8 cellular contexts compared by ENCODE assay signal in the genomic region with DNA sequence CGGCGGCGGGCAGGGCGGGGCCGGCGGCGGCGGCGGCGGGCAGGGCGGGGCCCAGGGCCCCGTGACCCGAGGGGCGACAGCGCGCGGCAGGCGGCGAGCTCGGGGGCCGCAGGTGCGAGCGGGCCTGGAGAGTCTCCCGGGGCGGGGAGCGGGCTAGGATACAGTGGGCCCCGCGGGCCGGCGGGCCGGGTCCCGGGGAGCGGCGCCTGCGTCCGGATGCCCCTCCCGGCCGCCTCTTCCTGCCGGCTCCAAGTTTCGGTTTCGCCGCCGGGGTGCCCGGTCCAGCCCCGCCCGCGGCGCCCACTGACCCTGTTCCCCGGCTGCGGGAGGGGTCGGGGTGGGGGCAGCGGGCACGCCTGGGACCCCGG. TPM values are rescaled to one million over a fixed set of nuclear protein-coding genes. Genes with fewer than 3 reads are reported as not detected.
DNase-seq lines count a peak whose midpoint lies in the region; ATAC-seq, FAIRE-seq and TF ChIP-seq lines count a peak whose summit lies in the region.

A gene (plus strand): TSS at position 62 of the 368 bp plus-strand sequence. CDS start 2,830 bp downstream, outside the sequence.

- intact Hi-C loops in activated CD8-positive, alpha-beta T cell treated with anti-CD3 and anti-CD28 coated beads for 36 hours (cut with micrococcal nuclease), result no loop called here

- peaks cover 15% of the 10 kb centered on the region for H3K36me3 Mint-ChIP-seq in activated CD8-positive, alpha-beta T cell treated with anti-CD3 and anti-CD28 coated beads for 36 hours (ENCODE audit: low read depth)

- peak within 1 kb of the TSS; percentile 92 for H3K27ac Mint-ChIP-seq in activated CD8-positive, alpha-beta T cell treated with anti-CD3 and anti-CD28 coated beads for 36 hours

- H3K9me3 ChIP-seq in mesodermal cell (ENCODE audit: control insufficient read depth, low read length) (no peaks in the 10 kb centered on the region), thoracic aorta (no peaks in the 10 kb centered on the region)

- WGBS in mesodermal cell (ENCODE audit: insufficient coverage in 2 of 2), 2 experiments, result 0% methylated on average over 30 to 47 of the region's 54 CpGs

- H3K27ac ChIP-seq in C4-2B (peak within 1 kb of the TSS; percentile 95), mesodermal cell (ENCODE audit: low read depth, low read length, severe bottlenecking) (peak within 1 kb of the TSS; percentile 88), thoracic aorta (peak within 1 kb of the TSS; percentile 95)

- no peaks in the 10 kb centered on the region for H3K27me3 ChIP-seq in thoracic aorta (replicated peaks; ENCODE audit: insufficient read depth)

- no peak for TF ChIP-seq CTCF in C4-2B (conservative IDR thresholded peaks at IDR 0.05)
- no peak for TF ChIP-seq CTCF in activated CD8-positive, alpha-beta T cell treated with anti-CD3 and anti-CD28 coated beads for 36 hours (IDR thresholded peaks at IDR 0.05)
- TF ChIP-seq CTCF in thoracic aorta (IDR thresholded peaks at IDR 0.05), result no peak

- peak within 1 kb of the TSS; percentile 79 for H3K4me3 ChIP-seq in mesodermal cell (ENCODE audit: extremely low read depth, insufficient read depth, low read length, poor library complexity, severe bottlenecking)
- peak within 1 kb of the TSS; percentile 100 for H3K4me3 ChIP-seq in thoracic aorta

- in situ Hi-C loops in endometrial microvascular endothelial cells (cut with HindIII; ENCODE audit: inconsistent ontology term, low pct_unique_long_range_greater_than_20kb, low sequenced_read_pairs), result no loop called here

- FAIRE-seq in GM19239 (lab: Jason Lieb, UNC), result no peak

- POLR2A ChIA-PET in activated CD8-positive, alpha-beta T cell treated with anti-CD3 and anti-CD28 coated beads for 36 hours (lab: Charles Lee), result interaction anchor here (1.5 kb wide), 1 partner anchor 10 kb away, joined by 3 read pairs; no protein-coding TSS in a partner anchor

- peaks cover 20% of the 10 kb centered on the region for H3K36me3 ChIP-seq in mesodermal cell (ENCODE audit: control insufficient read depth, insufficient read depth, low read length)
- H3K36me3 ChIP-seq in thoracic aorta, result peaks cover 3% of the 10 kb centered on the region

- H3K4me1 Mint-ChIP-seq in activated CD8-positive, alpha-beta T cell treated with anti-CD3 and anti-CD28 coated beads for 36 hours (ENCODE audit: low read depth), result peaks cover 51% of the 10 kb centered on the region

- H3K27me3 Mint-ChIP-seq in activated CD8-positive, alpha-beta T cell treated with anti-CD3 and anti-CD28 coated beads for 36 hours, result no peaks in the 10 kb centered on the region

- H3K4me3 Mint-ChIP-seq in activated CD8-positive, alpha-beta T cell treated with anti-CD3 and anti-CD28 coated beads for 36 hours, result peak within 1 kb of the TSS; percentile 89

- H3K4me1 ChIP-seq in mesodermal cell (ENCODE audit: control insufficient read depth, insufficient read depth, low read length, poor library complexity, severe bottlenecking), result peaks cover 34% of the 10 kb centered on the region
- peaks cover 15 to 45% of the 10 kb centered on the region in 2 donors for H3K4me1 ChIP-seq in thoracic aorta (ENCODE audit: control insufficient read depth in 1 of 2, low read depth in 2 of 2)

- CTCF ChIA-PET in activated CD8-positive, alpha-beta T cell treated with anti-CD3 and anti-CD28 coated beads for 36 hours (lab: Charles Lee), result no interaction called here

- DNase-seq in GM19239 (ENCODE audit: insufficient read length, low spot score) (peak; percentile 68), NCI-H1092 treated with DMSO at 0.1 percent for 48 hours (lab: John Stamatoyannopoulos, UW) (peak; percentile 17), thoracic aorta (ENCODE audit: low spot score) (no peak)
- peak; percentile 58 for DNase-seq in activated CD8-positive, alpha-beta T cell treated with anti-CD3 and anti-CD28 coated beads for 36 hours

- peaks cover 1% of the 10 kb centered on the region for H3K9me3 Mint-ChIP-seq in activated CD8-positive, alpha-beta T cell treated with anti-CD3 and anti-CD28 coated beads for 36 hours

- peak; percentile 14 for ATAC-seq in activated CD8-positive, alpha-beta T cell treated with anti-CD3 and anti-CD28 coated beads for 36 hours
- ATAC-seq in thoracic aorta (ENCODE audit: insufficient number of reproducible peaks, low FRiP score, low read depth), result peak; percentile 10
- ATAC-seq in GM19463 (IDR thresholded peaks at IDR 0.05; ENCODE audit: unreplicated experiment), result no peak

RNA-seq across cellular contexts. Expression of the gene that starts here (rescaled TPM):
- 100 to 1,000 TPM; 131 to 142 TPM for total RNA-seq in activated CD8-positive, alpha-beta T cell treated with anti-CD3 and anti-CD28 coated beads for 36 hours
- 80.8 TPM for total RNA-seq in endometrial microvascular endothelial cells (ENCODE audit: inconsistent ontology term)
- 44.4 TPM for polyA plus RNA-seq in mesodermal cell (2013, experiment 1 of 2)
- polyA plus RNA-seq in mesodermal cell (2013, experiment 2 of 2), result 29.7 TPM
- total RNA-seq in thoracic aorta, result 100 to 1,000 TPM; 150 to 174 TPM
